ENCODE assay signal across 1 cellular context in the genomic region with DNA sequence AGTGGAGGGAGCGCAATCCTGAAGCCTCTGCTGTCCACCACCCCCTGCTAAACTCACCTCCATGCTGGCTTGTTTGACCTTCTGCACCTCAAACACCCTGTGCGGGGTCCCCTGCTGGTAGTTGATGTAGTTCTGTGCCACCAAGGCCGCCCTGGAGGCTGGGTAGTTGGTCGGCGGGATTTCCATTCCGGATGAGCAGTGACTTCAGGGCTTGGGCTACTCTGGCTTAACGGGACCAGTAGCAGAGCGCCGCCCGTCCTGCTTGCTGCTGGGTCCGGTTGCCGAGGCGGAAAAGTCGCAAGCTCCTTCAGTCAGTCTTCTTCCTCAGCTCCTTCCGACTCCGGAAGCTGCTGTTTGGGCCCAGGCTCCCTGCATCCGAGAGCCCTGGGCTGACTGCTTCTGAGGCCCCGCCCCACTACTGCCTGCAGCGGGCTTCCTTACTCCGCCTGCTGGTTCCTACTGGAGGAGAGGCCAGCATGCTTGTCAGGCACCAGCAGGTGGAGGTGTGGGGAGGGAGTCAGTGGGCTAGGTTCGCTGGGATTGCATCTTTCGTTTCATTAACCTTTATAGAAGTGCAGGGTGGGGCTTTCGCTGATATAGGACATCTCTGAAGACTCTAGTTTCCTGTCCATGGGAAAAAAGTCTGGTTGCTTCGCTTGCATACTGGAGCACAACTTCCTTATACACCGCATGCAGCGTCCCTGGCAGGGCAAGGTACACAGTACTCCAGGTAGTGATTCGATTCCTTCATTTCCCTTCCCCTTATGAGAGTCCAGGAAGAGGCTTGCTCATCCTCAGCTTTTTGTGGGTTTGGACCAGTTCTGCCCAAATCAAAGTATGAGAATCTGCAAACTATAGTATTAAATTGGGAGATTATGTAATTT.
TF ChIP-seq lines count a peak whose summit lies in the region.

TSS of gene LXN (minus strand) at position 356 of the 884 bp plus-strand sequence. CDS start at position 186, 170 bp downstream.

TF ChIP-seq in HEK293, 187 proteins besides CTCF, POLR2A, EP300 and RAD21 (continued from another document):
- TF ChIP-seq ZFP69B (tag by site-specific recombination; IDR thresholded peaks at IDR 0.05) (no peak), GLIS2 (tag by site-specific recombination; IDR thresholded peaks at IDR 0.05) (peak; percentile 53), ZXDB (tag by site-specific recombination; IDR thresholded peaks at IDR 0.05) (peak; percentile 28; the same call in 1 of the 2 replicates), ZNF626 (tag by site-specific recombination; IDR thresholded peaks at IDR 0.05) (no peak), ZBTB48 (tag by site-specific recombination; IDR thresholded peaks at IDR 0.05) (peak; percentile 34; the same call in 1 of the 2 replicates), ZNF423 (tag by site-specific recombination; IDR thresholded peaks at IDR 0.05) (no peak), ATF2 (tag by site-specific recombination; IDR thresholded peaks at IDR 0.05; ENCODE audit: low read depth) (no peak), ZNF169 (tag by site-specific recombination; IDR thresholded peaks at IDR 0.05) (no peak), ZNF561 (tag by site-specific recombination; IDR thresholded peaks at IDR 0.05; ENCODE audit: borderline replicate concordance) (no peak), GLI2 (tag by site-specific recombination; IDR thresholded peaks at IDR 0.05; ENCODE audit: borderline replicate concordance, low read depth) (no peak), ZSCAN16 (tag by site-specific recombination; IDR thresholded peaks at IDR 0.05) (no peak), ZBTB17 (tag by site-specific recombination; IDR thresholded peaks at IDR 0.05) (peak; percentile 74), SP3 (tag by site-specific recombination; IDR thresholded peaks at IDR 0.05) (no peak), ZNF175 (tag by site-specific recombination; IDR thresholded peaks at IDR 0.05) (no peak), ZNF155 (tag by site-specific recombination; IDR thresholded peaks at IDR 0.05) (no peak), ZNF548 (tag by site-specific recombination; IDR thresholded peaks at IDR 0.05) (no peak), ZNF302 (tag by site-specific recombination; IDR thresholded peaks at IDR 0.05; ENCODE audit: low read depth) (no peak), ZNF184 (tag by site-specific recombination; IDR thresholded peaks at IDR 0.05) (no peak), ZNF530 (tag by site-specific recombination; IDR thresholded peaks at IDR 0.05; ENCODE audit: low read depth) (no peak), ZSCAN23 (tag by site-specific recombination; IDR thresholded peaks at IDR 0.05) (no peak), ZNF341 (tag by site-specific recombination; IDR thresholded peaks at IDR 0.05; ENCODE audit: low read depth) (no peak), ZNF580 (tag by site-specific recombination; IDR thresholded peaks at IDR 0.05) (no peak), HOXD13 (CRISPR knock-in tag; IDR thresholded peaks at IDR 0.05; ENCODE audit: borderline replicate concordance) (no peak), ZNF518A (tag by site-specific recombination; conservative IDR thresholded peaks at IDR 0.05; ENCODE audit: low read depth) (no peak), ZBTB20 (tag by site-specific recombination; IDR thresholded peaks at IDR 0.05) (peak; percentile 89)
- TF ChIP-seq, protein P1, sequence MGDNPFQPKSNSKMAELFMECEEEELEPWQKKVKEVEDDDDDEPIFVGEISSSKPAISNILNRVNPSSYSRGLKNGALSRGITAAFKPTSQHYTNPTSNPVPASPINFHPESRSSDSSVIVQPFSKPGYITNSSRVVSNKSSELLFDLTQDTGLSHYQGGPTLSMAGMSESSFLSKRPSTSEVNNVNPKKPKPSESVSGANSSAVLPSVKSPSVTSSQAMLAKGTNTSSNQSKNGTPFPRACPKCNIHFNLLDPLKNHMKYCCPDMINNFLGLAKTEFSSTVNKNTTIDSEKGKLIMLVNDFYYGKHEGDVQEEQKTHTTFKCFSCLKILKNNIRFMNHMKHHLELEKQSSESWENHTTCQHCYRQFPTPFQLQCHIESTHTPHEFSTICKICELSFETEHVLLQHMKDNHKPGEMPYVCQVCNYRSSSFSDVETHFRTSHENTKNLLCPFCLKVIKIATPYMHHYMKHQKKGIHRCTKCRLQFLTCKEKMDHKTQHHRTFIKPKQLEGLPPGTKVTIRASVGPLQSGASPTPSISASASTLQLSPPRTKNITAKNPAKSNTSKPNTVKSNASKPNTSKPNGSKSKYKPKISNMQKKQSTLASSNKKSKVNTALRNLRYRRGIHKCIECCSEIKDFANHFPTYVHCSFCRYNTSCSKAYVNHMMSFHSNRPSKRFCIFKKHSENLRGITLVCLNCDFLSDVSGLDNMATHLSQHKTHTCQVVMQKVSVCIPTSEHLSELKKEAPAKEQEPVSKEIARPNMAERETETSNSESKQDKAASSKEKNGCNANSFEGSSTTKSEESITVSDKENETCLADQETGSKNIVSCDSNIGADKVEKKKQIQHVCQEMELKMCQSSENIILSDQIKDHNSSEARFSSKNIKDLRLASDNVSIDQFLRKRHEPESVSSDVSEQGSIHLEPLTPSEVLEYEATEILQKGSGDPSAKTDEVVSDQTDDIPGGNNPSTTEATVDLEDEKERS (tag by site-specific recombination; IDR thresholded peaks at IDR 0.05): no peak
- TF ChIP-seq, protein P2, sequence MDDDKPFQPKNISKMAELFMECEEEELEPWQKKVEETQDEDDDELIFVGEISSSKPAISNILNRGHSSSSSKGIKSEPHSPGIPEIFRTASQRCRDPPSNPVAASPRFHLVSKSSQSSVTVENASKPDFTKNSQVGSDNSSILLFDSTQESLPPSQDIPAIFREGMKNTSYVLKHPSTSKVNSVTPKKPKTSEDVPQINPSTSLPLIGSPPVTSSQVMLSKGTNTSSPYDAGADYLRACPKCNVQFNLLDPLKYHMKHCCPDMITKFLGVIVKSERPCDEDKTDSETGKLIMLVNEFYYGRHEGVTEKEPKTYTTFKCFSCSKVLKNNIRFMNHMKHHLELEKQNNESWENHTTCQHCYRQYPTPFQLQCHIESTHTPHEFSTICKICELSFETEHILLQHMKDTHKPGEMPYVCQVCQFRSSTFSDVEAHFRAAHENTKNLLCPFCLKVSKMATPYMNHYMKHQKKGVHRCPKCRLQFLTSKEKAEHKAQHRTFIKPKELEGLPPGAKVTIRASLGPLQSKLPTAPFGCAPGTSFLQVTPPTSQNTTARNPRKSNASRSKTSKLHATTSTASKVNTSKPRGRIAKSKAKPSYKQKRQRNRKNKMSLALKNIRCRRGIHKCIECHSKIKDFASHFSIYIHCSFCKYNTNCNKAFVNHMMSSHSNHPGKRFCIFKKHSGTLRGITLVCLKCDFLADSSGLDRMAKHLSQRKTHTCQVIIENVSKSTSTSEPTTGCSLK (tag by site-specific recombination; IDR thresholded peaks at IDR 0.05): no peak
- TF ChIP-seq, protein P3, sequence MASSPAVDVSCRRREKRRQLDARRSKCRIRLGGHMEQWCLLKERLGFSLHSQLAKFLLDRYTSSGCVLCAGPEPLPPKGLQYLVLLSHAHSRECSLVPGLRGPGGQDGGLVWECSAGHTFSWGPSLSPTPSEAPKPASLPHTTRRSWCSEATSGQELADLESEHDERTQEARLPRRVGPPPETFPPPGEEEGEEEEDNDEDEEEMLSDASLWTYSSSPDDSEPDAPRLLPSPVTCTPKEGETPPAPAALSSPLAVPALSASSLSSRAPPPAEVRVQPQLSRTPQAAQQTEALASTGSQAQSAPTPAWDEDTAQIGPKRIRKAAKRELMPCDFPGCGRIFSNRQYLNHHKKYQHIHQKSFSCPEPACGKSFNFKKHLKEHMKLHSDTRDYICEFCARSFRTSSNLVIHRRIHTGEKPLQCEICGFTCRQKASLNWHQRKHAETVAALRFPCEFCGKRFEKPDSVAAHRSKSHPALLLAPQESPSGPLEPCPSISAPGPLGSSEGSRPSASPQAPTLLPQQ (tag by site-specific recombination; IDR thresholded peaks at IDR 0.05): no peak
TF ChIP-seq in HEK293: peak in this region for 21.
